17 cellular contexts compared by ENCODE assay signal in genomic region chr5:107548477-107548876, GRCh38.
"Had no signal": no experiment of that assay in that cellular context is flagged by ENCODE, and none has a peak within 500 bp of the region (broad histone marks: within the 10 kb centered on the region; RNA-seq: fewer than 3 reads in every experiment).

No MANE protein-coding gene starts in this region.

- H3K27ac ChIP-seq: epithelial cell of prostate, heart left ventricle, parathyroid adenoma, prostate gland, right lobe of liver, spleen, testis, tibial nerve had no signal

- DNase-seq: effector memory CD8-positive, alpha-beta T cell; heart left ventricle; hippocampal formation; naive thymus-derived CD4-positive, alpha-beta T cell; nephron progenitor cell; right lobe of liver; spleen; stimulated activated CD4-positive, alpha-beta T cell treated with anti-CD3 and anti-CD28 coated beads, Interleukin-15, amount 100 ng/mL, for 24 hours; stimulated activated CD4-positive, alpha-beta T cell treated with anti-CD3 and anti-CD28 coated beads, Interleukin-1b, Interleukin-23, amount 100 ng/mL, for 48 hours; stimulated activated CD4-positive, alpha-beta T cell treated with anti-CD3 and anti-CD28 coated beads, Interleukin-4, amount 100 ng/mL, for 24 hours; testis had no signal

- H3K27me3 ChIP-seq: heart left ventricle, right lobe of liver, spleen, testis, tibial nerve had no signal

- H3K4me3 ChIP-seq: heart left ventricle, prostate gland, right lobe of liver, spleen, testis, tibial nerve had no signal

- ATAC-seq: effector memory CD8-positive, alpha-beta T cell; heart left ventricle; naive thymus-derived CD4-positive, alpha-beta T cell; right lobe of liver; stimulated activated memory B cell treated with anti-CD40 and anti-IgM and Interleukin-4, amounts not matched to agents 10 μg/mL and 1 μg/mL and 100 μg/mL, for 72 hours had no signal

- FAIRE-seq: frontal cortex had no signal

- H3K9me3 ChIP-seq: heart left ventricle, prostate gland, right lobe of liver, spleen, testis, tibial nerve had no signal

- H3K36me3 ChIP-seq: heart left ventricle, prostate gland, right lobe of liver, spleen, tibial nerve had no signal

- H3K4me1 ChIP-seq: parathyroid adenoma, spleen, testis had no signal

- H2AFZ ChIP-seq: parathyroid adenoma had no signal

- H3K79me2 ChIP-seq: parathyroid adenoma had no signal
